21 cellular contexts compared by ENCODE assay signal in genomic region chr2:37812941-37813730, GRCh38.
DNase-seq lines count a peak whose midpoint lies in the region; ATAC-seq and TF ChIP-seq lines count a peak whose summit lies in the region.
"Had no signal": no experiment of that assay in that cellular context is flagged by ENCODE, and none has a peak within 500 bp of the region (broad histone marks: within the 10 kb centered on the region; RNA-seq: fewer than 3 reads in every experiment).

No MANE protein-coding gene starts in this region.

- intact Hi-C loops in IMR-90 (cut with micrococcal nuclease) = no loop called here

- in situ Hi-C loops in IMR-90 (cut with MboI; ENCODE audit: low sequenced_read_pairs) (no loop called here), HAP-1 (cut with MboI; ENCODE audit: low sequenced_read_pairs) (no loop called here)

- H3K27ac ChIP-seq in IMR-90 (ENCODE audit: insufficient read depth, low read length) (no peak overlapping the region), mesenchymal stem cell (ENCODE audit: low read length, poor library complexity, severe bottlenecking) (no peak overlapping the region), trophoblast cell (ENCODE audit: low read depth, low read length) (no peak overlapping the region)
- H3K27ac ChIP-seq: BLaER1 had no signal

- H3K23ac ChIP-seq in IMR-90 (ENCODE audit: low read depth, low read length) (no peak overlapping the region), mesenchymal stem cell (ENCODE audit: low read length in 2 of 2) (peak overlapping the region in 1 of 2 experiments; percentile 77), trophoblast cell (ENCODE audit: low read length) (no peak overlapping the region)

- peak overlapping the region; percentile 74 to 97 for H2BK12ac ChIP-seq in mesenchymal stem cell (ENCODE audit: low read length in 2 of 2)
- H2BK12ac ChIP-seq in trophoblast cell (ENCODE audit: low read length) = no peak overlapping the region

- H3K9ac ChIP-seq in IMR-90 (ENCODE audit: low read depth, low read length) (no peak overlapping the region), mesenchymal stem cell (ENCODE audit: low read length) (no peak overlapping the region), trophoblast cell (ENCODE audit: low read length) (no peak overlapping the region)
- H3K9ac ChIP-seq: BLaER1 had no signal

- no peaks in the 10 kb centered on the region for H4K20me1 ChIP-seq in IMR-90 (ENCODE audit: insufficient read depth, low read length)
- H4K20me1 ChIP-seq: BLaER1 had no signal

- H3K18ac ChIP-seq in IMR-90 (ENCODE audit: low read depth, low read length) (peak overlapping the region; percentile 29; the same call in 1 of the 2 replicates), mesenchymal stem cell (ENCODE audit: low read depth in 1 of 2, low read length in 2 of 2) (peak overlapping the region; percentile 62 to 70), trophoblast cell (ENCODE audit: low read length) (no peak overlapping the region)

- no peak for TF ChIP-seq RAD21 in IMR-90 (IDR thresholded peaks at IDR 0.05; ENCODE audit: low read length)

- H2BK15ac ChIP-seq in IMR-90 (ENCODE audit: low read depth, low read length) (peak overlapping the region; percentile 15; the same call in 1 of the 3 replicates), mesenchymal stem cell (ENCODE audit: low read depth, poor library complexity, severe bottlenecking) (no peak overlapping the region)

- H3K36me3 ChIP-seq in IMR-90 (ENCODE audit: control insufficient read depth, insufficient read depth, low read length) (no peaks in the 10 kb centered on the region), mesenchymal stem cell (ENCODE audit: control insufficient read depth in 1 of 2, insufficient read depth in 2 of 2, low read depth in 1 of 2, low read length in 2 of 2) (no peaks in the 10 kb centered on the region), trophoblast cell (ENCODE audit: control insufficient read depth in 1 of 2, insufficient read depth in 2 of 2, low read length in 2 of 2) (no peaks in the 10 kb centered on the region), HAP-1 (replicated peaks) (no peaks in the 10 kb centered on the region)
- H3K36me3 ChIP-seq: BE2C, BLaER1 had no signal

- WGBS in IMR-90 (ENCODE audit: extremely low coverage in 2 of 2, insufficient read length in 1 of 2), 2 experiments = 100% methylated on average over 1 of the region's 10 CpGs; no CpG with 5 or more reads in 1 of the 2 experiments
- WGBS in mesenchymal stem cell = 86% methylated on average over 10 of the region's 10 CpGs
- no CpG with 5 or more reads among the region's 10 CpGs for WGBS in trophoblast cell (ENCODE audit: extremely low coverage, insufficient coverage, insufficient read length)

- dilution Hi-C loops in IMR-90 (cut with HindIII; ENCODE audit: low sequenced_read_pairs, unreplicated experiment) = no loop called here

- peak overlapping the region; percentile 32 for H2BK20ac ChIP-seq in IMR-90 (ENCODE audit: low read depth, low read length)

- no peak overlapping the region for H4K12ac ChIP-seq in trophoblast cell (ENCODE audit: low read depth, low read length)

- 0 out of 2 replicates have a peak, but pooled peaks cover 2% of the 10 kb centered on the region for H3K9me1 ChIP-seq in IMR-90 (ENCODE audit: insufficient read depth, low read length)

- no peak overlapping the region for H3K56ac ChIP-seq in IMR-90 (ENCODE audit: extremely low read depth, insufficient read depth, low read length)

- POLR2A ChIA-PET in IMR-90 (lab: Charles Lee; ENCODE audit: unreplicated experiment) = no interaction called here

- no peaks in the 10 kb centered on the region for H3K79me2 ChIP-seq in trophoblast cell (ENCODE audit: control insufficient read depth, insufficient read depth, low read length, poor library complexity)

- H3K4me1 ChIP-seq in IMR-90 (ENCODE audit: control insufficient read depth, insufficient read depth, low read length) = peaks cover 8% of the 10 kb centered on the region
- peaks cover 3% of the 10 kb centered on the region for H3K4me1 ChIP-seq in mesenchymal stem cell (ENCODE audit: control insufficient read depth, insufficient read depth, low read depth, low read length)
- no peaks in the 10 kb centered on the region for H3K4me1 ChIP-seq in trophoblast cell (ENCODE audit: control insufficient read depth in 1 of 2, insufficient read depth in 2 of 2, low read length in 2 of 2)
- H3K4me1 ChIP-seq in HAP-1 = no peaks in the 10 kb centered on the region; the same call in 1 of the 2 replicates
- H3K4me1 ChIP-seq: BE2C had no signal

- peak overlapping the region; percentile 40; the same call in 1 of the 2 replicates for H4K91ac ChIP-seq in IMR-90 (ENCODE audit: insufficient read depth, low read depth, low read length)
- H4K91ac ChIP-seq in mesenchymal stem cell (ENCODE audit: low read length) = peak overlapping the region; percentile 68
- H4K91ac ChIP-seq in trophoblast cell (ENCODE audit: low read depth, low read length) = no peak overlapping the region

- H2AK5ac ChIP-seq in IMR-90 (ENCODE audit: low read depth, low read length) = peak overlapping the region; percentile 63
- H2AK5ac ChIP-seq in mesenchymal stem cell (ENCODE audit: low read length, severe bottlenecking) = no peak overlapping the region
- H2AK5ac ChIP-seq in trophoblast cell (ENCODE audit: low read length) = no peak overlapping the region

- H2BK120ac ChIP-seq in IMR-90 (ENCODE audit: low read depth, low read length) (peak overlapping the region; percentile 20; the same call in 1 of the 2 replicates), mesenchymal stem cell (ENCODE audit: low read depth, low read length) (no peak overlapping the region), trophoblast cell (ENCODE audit: insufficient read depth, low read length, poor library complexity) (no peak overlapping the region)

- H3K79me1 ChIP-seq in IMR-90 (ENCODE audit: low read depth in 1 of 2, low read length in 2 of 2) (no peaks in the 10 kb centered on the region), mesenchymal stem cell (replicated peaks; ENCODE audit: low read length, poor library complexity, severe bottlenecking) (no peaks in the 10 kb centered on the region), trophoblast cell (ENCODE audit: low read length) (no peaks in the 10 kb centered on the region)

- no peak for ATAC-seq in IMR-90 (ENCODE audit: low read depth)
- ATAC-seq: CD8-positive, alpha-beta T cell had no signal

- no peak overlapping the region for H4K5ac ChIP-seq in IMR-90 (ENCODE audit: low read depth, low read length)

- H3K4ac ChIP-seq in IMR-90 (ENCODE audit: low read depth, low read length) (peak overlapping the region; percentile 11; the same call in 1 of the 2 replicates), mesenchymal stem cell (ENCODE audit: low read depth in 1 of 2, low read length in 2 of 2) (no peak overlapping the region), trophoblast cell (ENCODE audit: low read depth, low read length) (no peak overlapping the region)

- TF ChIP-seq CTCF in IMR-90 (conservative IDR thresholded peaks at IDR 0.05; ENCODE audit: low read depth, low read length) = no peak
- TF ChIP-seq CTCF in GM10266 (IDR thresholded peaks at IDR 0.05; ENCODE audit: control insufficient read depth, insufficient read depth, low read depth, missing control alignments) = no peak

- H2BK5ac ChIP-seq in IMR-90 (ENCODE audit: low read depth, low read length, poor library complexity, severe bottlenecking) (no peak overlapping the region), mesenchymal stem cell (ENCODE audit: low read depth, low read length, poor library complexity, severe bottlenecking) (no peak overlapping the region), trophoblast cell (ENCODE audit: low read depth, low read length, poor library complexity) (no peak overlapping the region)

- BruUV-seq in IMR-90 (replicated peaks; lab: Mats Ljungman, UMichigan) = no TSS peak

- no peak for TF ChIP-seq POLR2A in IMR-90 (IDR thresholded peaks at IDR 0.05; ENCODE audit: low read depth, low read length)

- H2AFZ ChIP-seq in IMR-90 (replicated peaks; ENCODE audit: low read length, poor library complexity) = no peak overlapping the region
- peak overlapping the region; percentile 19 for H2AFZ ChIP-seq in mesenchymal stem cell (ENCODE audit: low read depth, low read length)
- no peak overlapping the region for H2AFZ ChIP-seq in trophoblast cell (ENCODE audit: insufficient read depth, low read length, poor library complexity)

- no peak overlapping the region for H3K4me2 ChIP-seq in IMR-90 (ENCODE audit: low read depth, low read length)
- H3K4me2 ChIP-seq in mesenchymal stem cell (ENCODE audit: low read length, poor library complexity, severe bottlenecking) = no peak overlapping the region
- no peak overlapping the region for H3K4me2 ChIP-seq in trophoblast cell (ENCODE audit: low read length)
- H3K4me2 ChIP-seq: BLaER1 had no signal

- H3K4me3 ChIP-seq in IMR-90 (ENCODE audit: insufficient read depth, low read depth, low read length) (no peak overlapping the region), mesenchymal stem cell (ENCODE audit: insufficient read depth in 1 of 2, low read depth in 1 of 2, low read length in 2 of 2) (no peak overlapping the region), trophoblast cell (ENCODE audit: low read depth, low read length) (no peak overlapping the region), HAP-1 (no peak overlapping the region)
- H3K4me3 ChIP-seq: BLaER1 had no signal

- H3K14ac ChIP-seq in IMR-90 (replicated peaks; ENCODE audit: low read depth, low read length) = no peak overlapping the region; the same call in 1 of the 2 replicates
- peak overlapping the region in 1 of 2 experiments; percentile 62 for H3K14ac ChIP-seq in mesenchymal stem cell (ENCODE audit: low read length in 2 of 2)
- H3K14ac ChIP-seq in trophoblast cell (ENCODE audit: low read length) = no peak overlapping the region

- CTCF ChIA-PET in IMR-90 (lab: Yijun Ruan, JAX) = no interaction called here

- DNase-seq in IMR-90 (no peak), RPMI8226 (peak; percentile 12), mesenchymal stem cell (no peak), trophoblast cell (no peak), HAP-1 (ENCODE audit: low spot score in 2 of 2) (no peak), GM10266 (ENCODE audit: extremely low spot score) (no peak), COR-L47 (lab: John Stamatoyannopoulos, UW) (no peak)
- DNase-seq: 8988T; ACHN; BE2C; C1 segment of cervical spinal cord; CD4-positive, alpha-beta T cell; CD8-positive, alpha-beta T cell; DMS 273 treated with DMSO at 0.1 percent for 48 hours; DMS153; DMS53; DMS79; DND-41; EL; GDM1 had no signal

- no peak overlapping the region for H4K8ac ChIP-seq in IMR-90 (ENCODE audit: low read depth in 2 of 2, low read length in 2 of 2)
- H4K8ac ChIP-seq in mesenchymal stem cell (ENCODE audit: low read length) = peak overlapping the region; percentile 27
- H4K8ac ChIP-seq in trophoblast cell (ENCODE audit: low read depth, low read length) = peak overlapping the region; percentile 41

- H3K9me3 ChIP-seq in IMR-90 (ENCODE audit: control insufficient read depth, insufficient read depth, low read length) (no peaks in the 10 kb centered on the region), mesenchymal stem cell (ENCODE audit: control insufficient read depth, low read length) (no peaks in the 10 kb centered on the region), trophoblast cell (ENCODE audit: insufficient read depth, low read depth, low read length) (peaks cover 2% of the 10 kb centered on the region), HAP-1 (no peaks in the 10 kb centered on the region)
- H3K9me3 ChIP-seq: BE2C had no signal

- no peaks in the 10 kb centered on the region for H3K27me3 ChIP-seq in IMR-90 (ENCODE audit: control insufficient read depth, insufficient read depth, low read length)
- no peaks in the 10 kb centered on the region for H3K27me3 ChIP-seq in mesenchymal stem cell (ENCODE audit: control insufficient read depth in 1 of 2, insufficient read depth in 1 of 2, low read length in 2 of 2)
- H3K27me3 ChIP-seq in trophoblast cell (ENCODE audit: insufficient read depth, low read length) = no peaks in the 10 kb centered on the region
- H3K27me3 ChIP-seq in HAP-1 (ENCODE audit: low read depth) = no peaks in the 10 kb centered on the region
- H3K27me3 ChIP-seq: BE2C, BLaER1 had no signal

- peak overlapping the region; percentile 18 for H2AK9ac ChIP-seq in IMR-90 (replicated peaks; ENCODE audit: low read depth, low read length, poor library complexity)

Comparison
In these comparisons a context has a peak if more than half of its experiments do, and no peak if none do; other contexts are left out.
1. H4K8ac ChIP-seq: peak in mesenchymal stem cell (single experiment) and trophoblast cell (single experiment); none in IMR-90 (0 of 2).